ENCODE assay signal across 33 cellular contexts in genomic region chr15:60966316-60966715, GRCh38.
DNase-seq lines count a peak whose midpoint lies in the region; ATAC-seq and TF ChIP-seq lines count a peak whose summit lies in the region.
"Had no signal": no experiment of that assay in that cellular context is flagged by ENCODE, and none has a peak within 500 bp of the region (broad histone marks: within the 10 kb centered on the region; RNA-seq: fewer than 3 reads in every experiment).

No MANE protein-coding gene starts in this region.

- H3K9me3 Mint-ChIP-seq in activated CD4-positive, alpha-beta T cell treated with anti-CD3 and anti-CD28 coated beads, Interleukin-2, amount 10 ng/mL, durations not matched to agents 24 days and 14 days, result peaks cover 4% of the 10 kb centered on the region
- H3K9me3 Mint-ChIP-seq in activated T-cell treated with anti-CD3 and anti-CD28 coated beads, Interleukin-2, amount 50 U/mL, for 4 hours, result no peaks in the 10 kb centered on the region
- H3K9me3 Mint-ChIP-seq: activated CD4-positive, alpha-beta T cell treated with anti-CD3 and anti-CD28 coated beads, Interleukin-2, amount 10 ng/mL, durations not matched to agents 7 days and 5 days; activated T-helper 1 cell treated with anti-CD3 and anti-CD28 coated beads, Interleukin-12 subunit alpha, Interleukin-12 subunit beta, Interleukin-2, Interleukin-4 antibody, amounts not matched to agents 30 ng/mL and 10 ng/mL and 1 ng/mL, durations not matched to agents 14 hours and 24 hours and 36 hours; CD8-positive, alpha-beta memory T cell; nephron had no signal

- H3K36me3 ChIP-seq in brain microvascular endothelial cell (replicated peaks), result no peaks in the 10 kb centered on the region
- H3K36me3 ChIP-seq: gastrocnemius medialis, left lung, right lobe of liver, stomach, tibial artery had no signal

- in situ Hi-C loops in brain microvascular endothelial cell (cut with HindIII; ENCODE audit: low pct_ligation_motif_present, low sequenced_read_pairs), result no loop called here

- H3K36me3 Mint-ChIP-seq in activated CD4-positive, alpha-beta T cell treated with anti-CD3 and anti-CD28 coated beads, Interleukin-2, amount 10 ng/mL, durations not matched to agents 24 days and 14 days (ENCODE audit: low read depth), result no peaks in the 10 kb centered on the region
- no peaks in the 10 kb centered on the region for H3K36me3 Mint-ChIP-seq in activated T-cell treated with anti-CD3 and anti-CD28 coated beads, Interleukin-2, amount 50 U/mL, for 4 hours (ENCODE audit: insufficient read depth)
- H3K36me3 Mint-ChIP-seq: CD8-positive, alpha-beta memory T cell; immature natural killer cell had no signal

- ATAC-seq in activated T-cell treated with anti-CD3 and anti-CD28 coated beads, Interleukin-2, amount 50 U/mL, for 4 hours, result no peak
- no peak for ATAC-seq in sciatic nerve
- ATAC-seq: gastrocnemius medialis, left lung, right lobe of liver had no signal

- TF ChIP-seq CTCF in brain microvascular endothelial cell (IDR thresholded peaks at IDR 0.05; ENCODE audit: low read depth, low read length, missing control alignments), result no peak

- H3K4me3 ChIP-seq in brain microvascular endothelial cell (ENCODE audit: low read depth, low read length), result no peak overlapping the region
- H3K4me3 ChIP-seq: dorsolateral prefrontal cortex, gastrocnemius medialis, left lung, right lobe of liver, stomach, tibial artery had no signal

- peak overlapping the region; percentile 7 for H3K27ac ChIP-seq in brain microvascular endothelial cell
- H3K27ac ChIP-seq: dorsolateral prefrontal cortex, gastrocnemius medialis, left lung, parathyroid adenoma, right lobe of liver, stomach, tibial artery, VCaP had no signal

- peak; percentile 14 for DNase-seq in activated CD4-positive, alpha-beta T cell treated with anti-CD3 and anti-CD28 coated beads, Interleukin-2, amount 10 ng/mL, durations not matched to agents 24 days and 14 days
- no peak for DNase-seq in activated CD4-positive, alpha-beta T cell treated with anti-CD3 and anti-CD28 coated beads, Interleukin-2, amount 50 U/mL, for 1 hour
- DNase-seq in brain microvascular endothelial cell (no peak), glomerular visceral epithelial cell (ENCODE audit: extremely low spot score) (peak; percentile 14), NCI-H2227 (lab: John Stamatoyannopoulos, UW; ENCODE audit: unreplicated experiment) (no peak), mesenteric fat pad (ENCODE audit: low spot score) (no peak), sciatic nerve (ENCODE audit: low spot score) (no peak)
- no peak for DNase-seq in activated T-cell treated with anti-CD3 and anti-CD28 coated beads, Interleukin-2, amount 50 U/mL, for 4 hours
- DNase-seq: 8988T; activated CD4-positive, alpha-beta T cell treated with anti-CD3 and anti-CD28 coated beads, Interleukin-2, amount 10 ng/mL, durations not matched to agents 7 days and 5 days; activated naive CD4-positive, alpha-beta T cell treated with anti-CD3 and anti-CD28 coated beads, Interleukin-2, amount 50 U/mL, for 16 hours; anterior cingulate cortex; CD8-positive, alpha-beta memory T cell; central memory CD4-positive, alpha-beta T cell; dorsolateral prefrontal cortex; gastrocnemius medialis; hippocampal formation; immature natural killer cell; left lung; midbrain; MV-4-11; NCI-H146; NCI-H2171 treated with DMSO at 0.1 percent for 48 hours; NCI-H526 treated with DMSO at 0.1 percent for 48 hours; right lobe of liver; stomach; T-helper 2 cell; tibial artery had no signal

- no peak overlapping the region for H3K27ac Mint-ChIP-seq in activated CD4-positive, alpha-beta T cell treated with anti-CD3 and anti-CD28 coated beads, Interleukin-2, amount 10 ng/mL, durations not matched to agents 24 days and 14 days
- H3K27ac Mint-ChIP-seq: activated CD4-positive, alpha-beta T cell treated with anti-CD3 and anti-CD28 coated beads, Interleukin-2, amount 10 ng/mL, durations not matched to agents 7 days and 5 days; activated T-helper 1 cell treated with anti-CD3 and anti-CD28 coated beads, Interleukin-12 subunit alpha, Interleukin-12 subunit beta, Interleukin-2, Interleukin-4 antibody, amounts not matched to agents 30 ng/mL and 10 ng/mL and 1 ng/mL, durations not matched to agents 14 hours and 24 hours and 36 hours; B cell; CD8-positive, alpha-beta memory T cell; immature natural killer cell; nephron had no signal

- no peaks in the 10 kb centered on the region for H3K4me1 Mint-ChIP-seq in activated CD4-positive, alpha-beta T cell treated with anti-CD3 and anti-CD28 coated beads, Interleukin-2, amount 10 ng/mL, durations not matched to agents 24 days and 14 days
- H3K4me1 Mint-ChIP-seq in activated T-cell treated with anti-CD3 and anti-CD28 coated beads, Interleukin-2, amount 50 U/mL, for 4 hours (ENCODE audit: low read depth), result no peaks in the 10 kb centered on the region
- H3K4me1 Mint-ChIP-seq: activated CD4-positive, alpha-beta T cell treated with anti-CD3 and anti-CD28 coated beads, Interleukin-2, amount 10 ng/mL, durations not matched to agents 7 days and 5 days; B cell; CD8-positive, alpha-beta memory T cell; immature natural killer cell had no signal

- H3K27me3 Mint-ChIP-seq in activated CD4-positive, alpha-beta T cell treated with anti-CD3 and anti-CD28 coated beads, Interleukin-2, amount 10 ng/mL, durations not matched to agents 24 days and 14 days, result peaks cover 8% of the 10 kb centered on the region
- H3K27me3 Mint-ChIP-seq in activated T-cell treated with anti-CD3 and anti-CD28 coated beads, Interleukin-2, amount 50 U/mL, for 4 hours (ENCODE audit: low read depth), result peaks cover under 1% of the 10 kb centered on the region
- H3K27me3 Mint-ChIP-seq: activated CD4-positive, alpha-beta T cell treated with anti-CD3 and anti-CD28 coated beads, Interleukin-2, amount 10 ng/mL, durations not matched to agents 7 days and 5 days had no signal

- no peaks in the 10 kb centered on the region for H3K27me3 ChIP-seq in brain microvascular endothelial cell (replicated peaks)
- H3K27me3 ChIP-seq: dorsolateral prefrontal cortex, gastrocnemius medialis, left lung, right lobe of liver, stomach, tibial artery had no signal

- H3K4me3 Mint-ChIP-seq in activated CD4-positive, alpha-beta T cell treated with anti-CD3 and anti-CD28 coated beads, Interleukin-2, amount 10 ng/mL, durations not matched to agents 24 days and 14 days, result no peak overlapping the region
- no peak overlapping the region for H3K4me3 Mint-ChIP-seq in activated T-cell treated with anti-CD3 and anti-CD28 coated beads, Interleukin-2, amount 50 U/mL, for 4 hours
- H3K4me3 Mint-ChIP-seq: activated CD4-positive, alpha-beta T cell treated with anti-CD3 and anti-CD28 coated beads, Interleukin-2, amount 10 ng/mL, durations not matched to agents 7 days and 5 days; activated T-helper 1 cell treated with anti-CD3 and anti-CD28 coated beads, Interleukin-12 subunit alpha, Interleukin-12 subunit beta, Interleukin-2, Interleukin-4 antibody, amounts not matched to agents 30 ng/mL and 10 ng/mL and 1 ng/mL, durations not matched to agents 14 hours and 24 hours and 36 hours; B cell; CD8-positive, alpha-beta memory T cell; immature natural killer cell; nephron had no signal

- intact Hi-C loops in activated CD4-positive, alpha-beta T cell treated with anti-CD3 and anti-CD28 coated beads, Interleukin-2, amount 10 ng/mL, durations not matched to agents 24 days and 14 days (cut with micrococcal nuclease), result no loop called here
- intact Hi-C loops in sciatic nerve (cut with DNase I), result no loop called here

Comparison
In these comparisons a context has a peak if more than half of its experiments do, and no peak if none do; other contexts are left out.
1. DNase-seq: peak in activated CD4-positive, alpha-beta T cell treated with anti-CD3 and anti-CD28 coated beads, Interleukin-2, amount 10 ng/mL, durations not matched to agents 24 days and 14 days (single experiment) and glomerular visceral epithelial cell (single experiment); none in activated CD4-positive, alpha-beta T cell treated with anti-CD3 and anti-CD28 coated beads, Interleukin-2, amount 50 U/mL, for 1 hour (single experiment), brain microvascular endothelial cell (single experiment), activated T-cell treated with anti-CD3 and anti-CD28 coated beads, Interleukin-2, amount 50 U/mL, for 4 hours (single experiment), NCI-H2227 (single experiment), mesenteric fat pad (single experiment) and sciatic nerve (single experiment).